38 cellular contexts compared by ENCODE assay signal in genomic region chr14:77256694-77257093, GRCh38. TPM values are rescaled to one million over a fixed set of nuclear protein-coding genes. Genes with fewer than 3 reads are reported as not detected.
"Had no signal": no experiment of that assay in that cellular context is flagged by ENCODE, and none has a peak within 500 bp of the region (broad histone marks: within the 10 kb centered on the region; RNA-seq: fewer than 3 reads in every experiment).

No MANE protein-coding gene starts in this region.

- H3K36me3 Mint-ChIP-seq: activated CD4-positive, alpha-beta memory T cell treated with anti-CD3 and anti-CD28 coated beads for 36 hours; activated naive CD4-positive, alpha-beta T cell treated with anti-CD3 and anti-CD28 coated beads, Interleukin-2, amount 50 U/mL, for 72 hours; activated naive CD8-positive, alpha-beta T cell treated with anti-CD3 and anti-CD28 coated beads for 36 hours; T-cell had no signal

- H3K27me3 ChIP-seq: adrenal gland, body of pancreas, brain microvascular endothelial cell, breast epithelium had no signal

- H3K27ac ChIP-seq: adrenal gland, body of pancreas, brain microvascular endothelial cell, breast epithelium, VCaP had no signal

- H3K27me3 Mint-ChIP-seq: activated CD8-positive, alpha-beta T cell treated with anti-CD3 and anti-CD28 coated beads for 36 hours had no signal

- H3K27ac Mint-ChIP-seq: activated B cell treated with CpG ODN at 0.5 μM for 24 hours; activated CD4-positive, alpha-beta memory T cell treated with anti-CD3 and anti-CD28 coated beads for 36 hours; activated CD4-positive, alpha-beta T cell treated with anti-CD3 and anti-CD28 coated beads, Interleukin-2, amount 10 ng/mL, durations not matched to agents 24 days and 14 days; activated CD8-positive, alpha-beta T cell treated with anti-CD3 and anti-CD28 coated beads for 36 hours; activated naive CD4-positive, alpha-beta T cell treated with anti-CD3 and anti-CD28 coated beads for 36 hours; activated naive CD4-positive, alpha-beta T cell treated with anti-CD3 and anti-CD28 coated beads, Interleukin-2, amount 50 U/mL, for 72 hours; activated naive CD8-positive, alpha-beta T cell treated with anti-CD3 and anti-CD28 coated beads for 36 hours; activated T-cell treated with anti-CD3 and anti-CD28 coated beads, Interleukin-2, amount 50 U/mL, for 72 hours; activated T-helper 1 cell treated with anti-CD3 and anti-CD28 coated beads, Interleukin-12 subunit alpha, Interleukin-12 subunit beta, Interleukin-2, Interleukin-4 antibody, amounts not matched to agents 30 ng/mL and 10 ng/mL and 1 ng/mL, durations not matched to agents 14 hours and 24 hours and 36 hours; activated T-helper 17 cell treated with anti-CD3 and anti-CD28 coated beads, Interleukin-2, amount 50 U/mL, for 72 hours; T-cell; T-helper 17 cell had no signal

- FAIRE-seq: astrocyte, TTC549 had no signal

- H3K4me3 ChIP-seq: adrenal gland, body of pancreas, breast epithelium had no signal

- H3K9me3 ChIP-seq: adrenal gland, body of pancreas, breast epithelium had no signal

- H3K4me1 ChIP-seq: adrenal gland, body of pancreas, breast epithelium had no signal

- ATAC-seq: activated CD8-positive, alpha-beta T cell treated with anti-CD3 and anti-CD28 coated beads for 36 hours; activated naive CD4-positive, alpha-beta T cell treated with anti-CD3 and anti-CD28 coated beads, Interleukin-2, amount 50 U/mL, for 72 hours; activated T-cell treated with anti-CD3 and anti-CD28 coated beads, Interleukin-2, amount 50 U/mL, for 4 hours; activated T-cell treated with anti-CD3 and anti-CD28 coated beads, Interleukin-2, amount 50 U/mL, for 72 hours; activated T-helper 17 cell treated with anti-CD3 and anti-CD28 coated beads, Interleukin-2, amount 50 U/mL, for 72 hours; body of pancreas; T-helper 17 cell had no signal

- H3K36me3 ChIP-seq: adrenal gland, brain microvascular endothelial cell, breast epithelium had no signal

- H3K4me3 Mint-ChIP-seq: activated B cell treated with CpG ODN at 0.5 μM for 24 hours; activated CD4-positive, alpha-beta memory T cell treated with anti-CD3 and anti-CD28 coated beads for 36 hours; activated CD4-positive, alpha-beta T cell treated with anti-CD3 and anti-CD28 coated beads, Interleukin-2, amount 10 ng/mL, durations not matched to agents 24 days and 14 days; activated CD8-positive, alpha-beta T cell treated with anti-CD3 and anti-CD28 coated beads for 36 hours; activated naive CD4-positive, alpha-beta T cell treated with anti-CD3 and anti-CD28 coated beads for 36 hours; activated naive CD8-positive, alpha-beta T cell treated with anti-CD3 and anti-CD28 coated beads for 36 hours; activated T-cell treated with anti-CD3 and anti-CD28 coated beads, Interleukin-2, amount 50 U/mL, for 4 hours; activated T-cell treated with anti-CD3 and anti-CD28 coated beads, Interleukin-2, amount 50 U/mL, for 72 hours; activated T-helper 1 cell treated with anti-CD3 and anti-CD28 coated beads, Interleukin-12 subunit alpha, Interleukin-12 subunit beta, Interleukin-2, Interleukin-4 antibody, amounts not matched to agents 30 ng/mL and 10 ng/mL and 1 ng/mL, durations not matched to agents 14 hours and 24 hours and 36 hours; activated T-helper 17 cell treated with anti-CD3 and anti-CD28 coated beads, Interleukin-2, amount 50 U/mL, for 72 hours; central memory CD8-positive, alpha-beta T cell; T-cell; T-helper 17 cell had no signal

- H3K4me1 Mint-ChIP-seq: activated B cell treated with CpG ODN at 0.5 μM for 24 hours; activated CD4-positive, alpha-beta T cell treated with anti-CD3 and anti-CD28 coated beads, Interleukin-2, amount 10 ng/mL, durations not matched to agents 24 days and 14 days; activated naive CD8-positive, alpha-beta T cell treated with anti-CD3 and anti-CD28 coated beads for 36 hours; activated T-helper 17 cell treated with anti-CD3 and anti-CD28 coated beads, Interleukin-2, amount 50 U/mL, for 72 hours; central memory CD8-positive, alpha-beta T cell; T-cell had no signal

- DNase-seq: activated B cell treated with CpG ODN at 0.5 μM for 24 hours; activated CD4-positive, alpha-beta memory T cell treated with anti-CD3 and anti-CD28 coated beads for 36 hours; activated CD4-positive, alpha-beta T cell treated with anti-CD3 and anti-CD28 coated beads for 4 hours; activated CD4-positive, alpha-beta T cell treated with anti-CD3 and anti-CD28 coated beads, Interleukin-2, amount 10 ng/mL, durations not matched to agents 24 days and 14 days; activated CD4-positive, alpha-beta T cell treated with anti-CD3 and anti-CD28 coated beads, Interleukin-2, amount 50 U/mL, for 1 hour; activated CD4-positive, alpha-beta T cell treated with anti-CD3 and anti-CD28 coated beads, Interleukin-2, amount 50 U/mL, for 4 hours; activated CD4-positive, CD25-positive, alpha-beta regulatory T cell treated with anti-CD3 and anti-CD28 coated beads, Interleukin-2, amount 50 U/mL, for 72 hours; activated CD8-positive, alpha-beta memory T cell treated with anti-CD3 and anti-CD28 coated beads, Interleukin-2, amount 50 U/mL, for 4 hours; activated CD8-positive, alpha-beta T cell treated with anti-CD3 and anti-CD28 coated beads for 36 hours; activated effector memory CD4-positive, alpha-beta T cell treated with anti-CD3 and anti-CD28 coated beads, Interleukin-2, amount 50 U/mL, for 16 hours; activated gamma-delta T cell treated with Interleukin-2 at 50 U/mL for 16 hours; activated naive CD4-positive, alpha-beta T cell; activated naive CD4-positive, alpha-beta T cell treated with anti-CD3 and anti-CD28 coated beads for 36 hours; activated naive CD4-positive, alpha-beta T cell treated with anti-CD3 and anti-CD28 coated beads, Interleukin-2, amount 50 U/mL, for 16 hours; activated naive CD8-positive, alpha-beta T cell treated with anti-CD3 and anti-CD28 coated beads for 36 hours; activated T-cell treated with anti-CD3 and anti-CD28 coated beads for 4 hours; activated T-cell treated with anti-CD3 and anti-CD28 coated beads, Interleukin-2, amount 50 U/mL, for 1 hour; activated T-cell treated with anti-CD3 and anti-CD28 coated beads, Interleukin-2, amount 50 U/mL, for 4 hours; activated T-cell treated with anti-CD3 and anti-CD28 coated beads, Interleukin-2, amount 50 U/mL, for 72 hours; adrenal gland; amniotic stem cell; aorta; body of pancreas; brain microvascular endothelial cell; T-cell; T-helper 17 cell had no signal

- H3K9me3 Mint-ChIP-seq: activated B cell treated with CpG ODN at 0.5 μM for 24 hours; activated CD4-positive, alpha-beta memory T cell treated with anti-CD3 and anti-CD28 coated beads for 36 hours; activated CD4-positive, alpha-beta T cell treated with anti-CD3 and anti-CD28 coated beads, Interleukin-2, amount 10 ng/mL, durations not matched to agents 24 days and 14 days; activated CD8-positive, alpha-beta T cell treated with anti-CD3 and anti-CD28 coated beads for 36 hours; activated naive CD4-positive, alpha-beta T cell treated with anti-CD3 and anti-CD28 coated beads for 36 hours; activated naive CD4-positive, alpha-beta T cell treated with anti-CD3 and anti-CD28 coated beads, Interleukin-2, amount 50 U/mL, for 72 hours; activated naive CD8-positive, alpha-beta T cell treated with anti-CD3 and anti-CD28 coated beads for 36 hours; activated T-cell treated with anti-CD3 and anti-CD28 coated beads, Interleukin-2, amount 50 U/mL, for 4 hours; activated T-cell treated with anti-CD3 and anti-CD28 coated beads, Interleukin-2, amount 50 U/mL, for 72 hours; activated T-helper 1 cell treated with anti-CD3 and anti-CD28 coated beads, Interleukin-12 subunit alpha, Interleukin-12 subunit beta, Interleukin-2, Interleukin-4 antibody, amounts not matched to agents 30 ng/mL and 10 ng/mL and 1 ng/mL, durations not matched to agents 14 hours and 24 hours and 36 hours; activated T-helper 17 cell treated with anti-CD3 and anti-CD28 coated beads, Interleukin-2, amount 50 U/mL, for 72 hours; central memory CD8-positive, alpha-beta T cell; T-cell had no signal

RNA-seq across cellular contexts. Expression of gene NGB, which starts 14.3 kb away (rescaled TPM):
- total RNA-seq: activated B cell treated with CpG ODN at 0.5 μM for 24 hours; activated CD4-positive, alpha-beta memory T cell treated with anti-CD3 and anti-CD28 coated beads for 36 hours; activated CD4-positive, alpha-beta T cell treated with anti-CD3 and anti-CD28 coated beads, Interleukin-2, amount 10 ng/mL, durations not matched to agents 24 days and 14 days; activated CD8-positive, alpha-beta memory T cell treated with anti-CD3 and anti-CD28 coated beads for 36 hours; activated CD8-positive, alpha-beta T cell treated with anti-CD3 and anti-CD28 coated beads for 36 hours; activated naive CD4-positive, alpha-beta T cell treated with anti-CD3 and anti-CD28 coated beads for 36 hours; activated naive CD4-positive, alpha-beta T cell treated with anti-CD3 and anti-CD28 coated beads, Interleukin-2, amount 50 U/mL, for 72 hours; activated naive CD8-positive, alpha-beta T cell treated with anti-CD3 and anti-CD28 coated beads for 36 hours; activated T-cell treated with anti-CD3 and anti-CD28 coated beads, Interleukin-2, amount 50 U/mL, for 4 hours; activated T-cell treated with anti-CD3 and anti-CD28 coated beads, Interleukin-2, amount 50 U/mL, for 72 hours; activated T-helper 1 cell treated with anti-CD3 and anti-CD28 coated beads, Interleukin-12 subunit alpha, Interleukin-12 subunit beta, Interleukin-2, Interleukin-4 antibody, amounts not matched to agents 30 ng/mL and 10 ng/mL and 1 ng/mL, durations not matched to agents 14 hours and 24 hours and 36 hours; activated T-helper 17 cell treated with anti-CD3 and anti-CD28 coated beads, Interleukin-2, amount 50 U/mL, for 72 hours; aorta; astrocyte; breast epithelium; cardiac septum; T-cell; T-helper 1 cell treated with Interleukin-12 subunit alpha and Interleukin-12 subunit beta and Interleukin-4 antibody, amounts not matched to agents 30 ng/mL and 1 ng/mL, for 36 hours; T-helper 17 cell; T-helper 2 cell treated with Interferon-gamma antibody and Interleukin-4, amounts not matched to agents 100 ng/mL and 5 ng/mL, for 36 hours had no signal
